ENCODE assay signal across 8 cellular contexts in genomic region chr12:53938276-53939140, GRCh38. TPM values are rescaled to one million over a fixed set of nuclear protein-coding genes. Genes with fewer than 3 reads are reported as not detected.
DNase-seq lines count a peak whose midpoint lies in the region; ATAC-seq and TF ChIP-seq lines count a peak whose summit lies in the region.

Gene HOXC13 (plus strand): TSS chr12:53938831. CDS start chr12:53938907, 76 bp downstream.

- TF ChIP-seq CTCF in breast epithelium (IDR thresholded peaks at IDR 0.05), result no peak

- H3K9me3 Mint-ChIP-seq in naive thymus-derived CD8-positive, alpha-beta T cell, result peaks cover 0 to 6% (median 0%) of the 10 kb centered on the region in 9 donors

- H3K36me3 Mint-ChIP-seq in naive thymus-derived CD8-positive, alpha-beta T cell, result peaks cover 0 to 7% (median 3%) of the 10 kb centered on the region in 3 donors

- H3K9me3 ChIP-seq in breast epithelium, result no peaks in the 10 kb centered on the region

- peaks cover 23 to 98% of the 10 kb centered on the region in 2 donors for H3K27me3 ChIP-seq in breast epithelium

- H3K4me1 Mint-ChIP-seq in naive thymus-derived CD8-positive, alpha-beta T cell, result peaks cover 7 to 30% (median 24%) of the 10 kb centered on the region in 4 donors

- intact Hi-C loops in breast epithelium (cut with DNase I; ENCODE audit: low total_unique reads), result no loop called here

- POLR2A ChIA-PET in naive thymus-derived CD8-positive, alpha-beta T cell (lab: Charles Lee), result no interaction called here

- peak within 1 kb of the TSS; percentile 11 to 65 (median 61) for H3K4me3 ChIP-seq in breast epithelium

- H3K4me3 Mint-ChIP-seq in naive thymus-derived CD8-positive, alpha-beta T cell, result peak within 1 kb of the TSS in 8 of 10 donors; percentile 34 to 65 (median 54)

- no peaks in the 10 kb centered on the region for H3K4me1 ChIP-seq in breast epithelium

- peak; percentile 10 for DNase-seq in activated naive CD4-positive, alpha-beta T cell treated with Interleukin-2 at 50 U/mL for 16 hours
- no peak for DNase-seq in activated naive CD4-positive, alpha-beta T cell (lab: John Stamatoyannopoulos, UW)
- DNase-seq in NCI-H524 (lab: John Stamatoyannopoulos, UW) (peak; percentile 99), breast epithelium (ENCODE audit: low spot score in 2 of 2) (peak; percentile 69 to 98)
- peak in 4 of 10 donors; percentile 15 to 37 (median 19) for DNase-seq in naive thymus-derived CD8-positive, alpha-beta T cell
- no peak for DNase-seq in activated effector memory CD4-positive, alpha-beta T cell treated with Interleukin-2 at 50 U/mL for 16 hours

- H3K27ac Mint-ChIP-seq in naive thymus-derived CD8-positive, alpha-beta T cell, result peak within 1 kb of the TSS in 1 of 10 donors; percentile 53

- ATAC-seq in naive thymus-derived CD8-positive, alpha-beta T cell, result peak in 1 of 2 donors; percentile 23
- ATAC-seq in GM19452 (IDR thresholded peaks at IDR 0.05; ENCODE audit: unreplicated experiment) (no peak), GM18909 (IDR thresholded peaks at IDR 0.05; ENCODE audit: poor library complexity, unreplicated experiment) (no peak)

- TF ChIP-seq POLR2A in breast epithelium (IDR thresholded peaks at IDR 0.05), result no peak

- no peaks in the 10 kb centered on the region for H3K36me3 ChIP-seq in breast epithelium

- H3K27me3 Mint-ChIP-seq in naive thymus-derived CD8-positive, alpha-beta T cell, result peaks cover 50 to 92% (median 78%) of the 10 kb centered on the region in 5 donors

- H3K27ac ChIP-seq in breast epithelium, result peak within 1 kb of the TSS; percentile 52 to 73

RNA-seq across cellular contexts. Expression of gene HOXC13, which starts in this region (rescaled TPM):
- 1 to 10 TPM in 1 of 3 donors, under 1 TPM in 1, not detected in 1; 0.98 to 1.0 TPM for total RNA-seq in breast epithelium
- total RNA-seq in naive thymus-derived CD8-positive, alpha-beta T cell, result not detected
- not detected for polyA plus RNA-seq in naive thymus-derived CD8-positive, alpha-beta T cell

Comparison
In these comparisons a context has a peak if more than half of its experiments do, and no peak if none do; other contexts are left out.
1. DNase-seq: peak in activated naive CD4-positive, alpha-beta T cell treated with Interleukin-2 at 50 U/mL for 16 hours (single experiment), NCI-H524 (2 of 2) and breast epithelium (2 of 2); none in activated naive CD4-positive, alpha-beta T cell (0 of 4) and activated effector memory CD4-positive, alpha-beta T cell treated with Interleukin-2 at 50 U/mL for 16 hours (single experiment).